ENCODE assay signal across 12 cellular contexts in genomic region chr12:93713800-93714199, GRCh38.
"Had no signal": no experiment of that assay in that cellular context is flagged by ENCODE, and none has a peak within 500 bp of the region (broad histone marks: within the 10 kb centered on the region; RNA-seq: fewer than 3 reads in every experiment).

No MANE protein-coding gene starts in this region.

- DNase-seq: activated CD8-positive, alpha-beta memory T cell treated with anti-CD3 and anti-CD28 coated beads, Interleukin-2, amount 10 ng/mL, durations not matched to agents 7 days and 5 days; activated gamma-delta T cell; activated naive CD8-positive, alpha-beta T cell treated with anti-CD3 and anti-CD28 coated beads for 36 hours; activated T-cell treated with anti-CD3 and anti-CD28 coated beads, Interleukin-2, amount 50 U/mL, for 24 hours; anterior cingulate cortex; mammary epithelial cell; SHP77; T-helper 17 cell had no signal

- H3K27me3 Mint-ChIP-seq: activated CD8-positive, alpha-beta memory T cell treated with anti-CD3 and anti-CD28 coated beads, Interleukin-2, amount 10 ng/mL, durations not matched to agents 7 days and 5 days; activated naive CD8-positive, alpha-beta T cell treated with anti-CD3 and anti-CD28 coated beads for 36 hours; activated T-cell treated with anti-CD3 and anti-CD28 coated beads, Interleukin-2, amount 50 U/mL, for 24 hours; T-helper 17 cell had no signal

- H3K4me3 Mint-ChIP-seq: activated CD8-positive, alpha-beta memory T cell treated with anti-CD3 and anti-CD28 coated beads, Interleukin-2, amount 10 ng/mL, durations not matched to agents 7 days and 5 days; activated naive CD8-positive, alpha-beta T cell treated with anti-CD3 and anti-CD28 coated beads for 36 hours; activated T-cell treated with anti-CD3 and anti-CD28 coated beads, Interleukin-2, amount 50 U/mL, for 24 hours; nephron; T-helper 17 cell had no signal

- H3K4me3 ChIP-seq: gastroesophageal sphincter, hepatocyte, smooth muscle cell had no signal

- H3K36me3 ChIP-seq: gastroesophageal sphincter had no signal

- H3K27ac ChIP-seq: hepatocyte had no signal

- H3K4me1 Mint-ChIP-seq: activated CD8-positive, alpha-beta memory T cell treated with anti-CD3 and anti-CD28 coated beads, Interleukin-2, amount 10 ng/mL, durations not matched to agents 7 days and 5 days had no signal

- H3K27me3 ChIP-seq: gastroesophageal sphincter, hepatocyte had no signal

- H3K4me2 ChIP-seq: hepatocyte, smooth muscle cell had no signal

- H3K27ac Mint-ChIP-seq: activated CD8-positive, alpha-beta memory T cell treated with anti-CD3 and anti-CD28 coated beads, Interleukin-2, amount 10 ng/mL, durations not matched to agents 7 days and 5 days; activated naive CD8-positive, alpha-beta T cell treated with anti-CD3 and anti-CD28 coated beads for 36 hours; activated T-cell treated with anti-CD3 and anti-CD28 coated beads, Interleukin-2, amount 50 U/mL, for 24 hours; nephron; T-helper 17 cell had no signal

- H2AFZ ChIP-seq: hepatocyte had no signal
